8 cellular contexts compared by ENCODE assay signal in the genomic region with DNA sequence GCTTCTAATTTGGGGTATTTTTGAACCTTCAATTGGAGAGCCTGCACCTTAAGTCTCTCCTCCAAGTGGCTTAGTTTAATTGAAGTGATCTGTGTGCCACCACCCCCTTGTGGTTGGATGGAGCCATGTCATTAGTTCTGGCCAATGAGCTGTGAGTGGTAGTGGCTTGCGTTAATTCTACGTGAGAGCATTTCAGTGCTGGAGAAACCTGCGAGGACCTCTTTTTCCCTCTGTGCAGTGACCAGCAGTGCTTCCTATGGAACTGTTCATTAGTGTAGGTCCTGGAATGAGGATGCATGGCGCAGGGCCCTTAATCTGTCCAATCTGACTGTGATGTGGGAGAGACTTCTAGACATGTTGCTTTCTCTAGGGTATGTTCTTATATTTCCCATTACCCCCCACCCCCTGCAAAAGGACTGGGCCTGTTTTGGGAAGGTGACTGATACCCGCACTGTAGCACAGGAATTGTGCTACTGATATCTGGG. TPM values are rescaled to one million over a fixed set of nuclear protein-coding genes. Genes with fewer than 3 reads are reported as not detected.
DNase-seq lines count a peak whose midpoint lies in the region; ATAC-seq and TF ChIP-seq lines count a peak whose summit lies in the region.

No MANE protein-coding gene starts in this region.

- H3K27me3 ChIP-seq in lower lobe of right lung (ENCODE audit: low read depth), result no peaks in the 10 kb centered on the region

- H3K4me1 ChIP-seq in lower lobe of right lung, result peaks cover 35% of the 10 kb centered on the region

- intact Hi-C loops in lower lobe of right lung (cut with DNase I), result no loop called here

- in situ Hi-C loops in ACHN (cut with HindIII; ENCODE audit: low pct_ligation_motif_present, low pct_unique_long_range_greater_than_20kb, low sequenced_read_pairs), result no loop called here
- in situ Hi-C loops in GM13976 (cut with MboI; ENCODE audit: low sequenced_read_pairs, unreplicated experiment), result no loop called here

- H3K4me3 ChIP-seq in choroid plexus epithelial cell (ENCODE audit: low read depth, low read length), result no peak overlapping the region
- H3K4me3 ChIP-seq in lower lobe of right lung, result no peak overlapping the region

- peak; percentile 80 for DNase-seq in ACHN
- peak; percentile 71 for DNase-seq in GM13976 (ENCODE audit: low spot score)
- DNase-seq in NCI-H2107 treated with DMSO at 0.1 percent for 48 hours (lab: John Stamatoyannopoulos, UW; ENCODE audit: unreplicated experiment), result peak; percentile 56
- DNase-seq in activated CD4-positive, CD25-positive, alpha-beta regulatory T cell (lab: John Stamatoyannopoulos, UW), result peak; percentile 12 to 50 (median 16)
- DNase-seq in choroid plexus epithelial cell (ENCODE audit: low read depth), result peak; percentile 88
- DNase-seq in lower lobe of right lung, result peak; percentile 47
- DNase-seq in stimulated activated CD8-positive, alpha-beta memory T cell treated with anti-CD3 and anti-CD28 coated beads, Interleukin-2, amount 100 ng/mL, for 1 hour (ENCODE audit: low read depth in 2 of 2), result peak; percentile 39 to 47

- no peak overlapping the region for H3K27ac ChIP-seq in lower lobe of right lung

- TF ChIP-seq CTCF in GM13976 (IDR thresholded peaks at IDR 0.05; ENCODE audit: borderline replicate concordance, control extremely low read depth, extremely low read depth, insufficient read depth, missing control alignments), result peak; percentile 69
- TF ChIP-seq CTCF in choroid plexus epithelial cell (conservative IDR thresholded peaks at IDR 0.05; ENCODE audit: low read depth, low read length), result peak; percentile 83
- TF ChIP-seq CTCF in lower lobe of right lung (IDR thresholded peaks at IDR 0.05), result peak; percentile 76

- no peaks in the 10 kb centered on the region for H3K9me3 ChIP-seq in lower lobe of right lung

- H3K36me3 ChIP-seq in lower lobe of right lung, result peaks cover 6% of the 10 kb centered on the region

- ATAC-seq in HG02884 (IDR thresholded peaks at IDR 0.05; ENCODE audit: unreplicated experiment), result peak; percentile 38
- ATAC-seq in lower lobe of right lung, result peak; percentile 57 to 61

RNA-seq across cellular contexts. Expression of gene HILPDA, which starts 3.8 kb away (rescaled TPM):
- 13.1 TPM for total RNA-seq in lower lobe of right lung

RNA-seq across cellular contexts. Expression of gene METTL2B, which starts 17.1 kb away (rescaled TPM):
- total RNA-seq in lower lobe of right lung, result 19.1 TPM

RNA-seq across cellular contexts. Expression of gene IMPDH1, which starts 49.7 kb away (rescaled TPM):
- 93.4 TPM for total RNA-seq in lower lobe of right lung

Comparison
In these comparisons a context has a peak if more than half of its experiments do, and no peak if none do; other contexts are left out.
1. DNase-seq: peak in every context shown above with its lines; median percentile 88 in choroid plexus epithelial cell; 80 in ACHN; 71 in GM13976; 56 in NCI-H2107 treated with DMSO at 0.1 percent for 48 hours; 47 in lower lobe of right lung; 43 in stimulated activated CD8-positive, alpha-beta memory T cell treated with anti-CD3 and anti-CD28 coated beads, Interleukin-2, amount 100 ng/mL, for 1 hour; 16 in activated CD4-positive, CD25-positive, alpha-beta regulatory T cell.